ENCODE assay signal across 26 cellular contexts in genomic region chr2:226174390-226174789, GRCh38.
"Had no signal": no experiment of that assay in that cellular context is flagged by ENCODE, and none has a peak within 500 bp of the region (broad histone marks: within the 10 kb centered on the region; RNA-seq: fewer than 3 reads in every experiment).

No MANE protein-coding gene starts in this region.

- FAIRE-seq: endometrium, islet of Langerhans, keratinocyte had no signal

- H3K4me1 ChIP-seq: colonic mucosa, esophagus squamous epithelium, gastrocnemius medialis, heart right ventricle, left lung, lower lobe of right lung had no signal

- H3K36me3 ChIP-seq: colonic mucosa, esophagus squamous epithelium, gastrocnemius medialis, heart right ventricle, left lung, lower lobe of right lung had no signal

- H3K27ac ChIP-seq: colonic mucosa, epithelial cell of prostate, esophagus squamous epithelium, gastrocnemius medialis, heart right ventricle, left lung, lower lobe of right lung had no signal

- H3K4me3 ChIP-seq: colonic mucosa, esophagus squamous epithelium, gastrocnemius medialis, heart right ventricle, left lung, lower lobe of right lung, mucosa of descending colon had no signal

- DNase-seq: colonic mucosa; cortex of kidney; effector CD8-positive, alpha-beta T cell; effector memory CD8-positive, alpha-beta T cell; endodermal cell; erythroblast; esophagus squamous epithelium; foreskin fibroblast; foreskin melanocyte; gastrocnemius medialis; glutamatergic neuron; head of caudate nucleus; heart right ventricle; hippocampal formation; left cardiac atrium; left lung; left ventricle myocardium superior; lower lobe of right lung; mesenchymal stem cell; mucosa of descending colon; naive B cell had no signal

- ATAC-seq: effector memory CD8-positive, alpha-beta T cell; esophagus mucosa; gastrocnemius medialis; heart right ventricle; left cardiac atrium; left lung; left ventricle myocardium superior; lower lobe of right lung; mucosa of descending colon had no signal

- H3K9me3 ChIP-seq: colonic mucosa, gastrocnemius medialis, mucosa of descending colon had no signal

- H3K27me3 ChIP-seq: colonic mucosa, esophagus squamous epithelium, gastrocnemius medialis, heart right ventricle, left lung had no signal
